Comparison of ENCODE assay signal across 22 cellular contexts in genomic region chr4:174279433-174279832, GRCh38.
"Had no signal": no experiment of that assay in that cellular context is flagged by ENCODE, and none has a peak within 500 bp of the region (broad histone marks: within the 10 kb centered on the region; RNA-seq: fewer than 3 reads in every experiment).

No MANE protein-coding gene starts in this region.

- H3K4me1 ChIP-seq: foreskin keratinocyte had no signal

- H3K4me3 ChIP-seq: lung, psoas muscle, right lobe of liver, suprapubic skin, thyroid gland, uterus had no signal

- H3K4me3 Mint-ChIP-seq: endodermal cell; stimulated activated effector memory CD8-positive, alpha-beta T cell treated with anti-CD3 and anti-CD28 coated beads, Interleukin-12 subunit alpha, Interleukin-12 subunit beta, amount 100 ng/mL, for 72 hours; type B pancreatic cell had no signal

- H3K27ac Mint-ChIP-seq: endodermal cell, nephron, type B pancreatic cell had no signal

- H3K27me3 Mint-ChIP-seq: type B pancreatic cell had no signal

- H3K9me3 ChIP-seq: psoas muscle, right lobe of liver, suprapubic skin, thyroid gland, uterus had no signal

- DNase-seq: effector CD4-positive, alpha-beta T cell; endodermal cell; erythroblast; foreskin keratinocyte; left colon; left ventricle myocardium superior; mesenchymal stem cell; midbrain; psoas muscle; retina; right lobe of liver; stimulated activated CD4-positive, alpha-beta T cell treated with anti-CD3 and anti-CD28 coated beads, Interleukin-4, amount 100 ng/mL, for 1 hour; stimulated activated CD8-positive, alpha-beta memory T cell treated with anti-CD3 and anti-CD28 coated beads, Interleukin-4, amount 100 ng/mL, for 48 hours; stimulated activated naive CD8-positive, alpha-beta T cell treated with anti-CD3 and anti-CD28 coated beads, Interleukin-15, Interleukin-2, amounts not matched to agents 100 U/mL and 50 U/mL, for 24 hours; thyroid gland; uterus had no signal

- H3K27ac ChIP-seq: foreskin keratinocyte, psoas muscle, right lobe of liver, suprapubic skin, thyroid gland, uterus had no signal

- H3K36me3 ChIP-seq: right lobe of liver, suprapubic skin, thyroid gland, uterus had no signal

- H3K27me3 ChIP-seq: foreskin keratinocyte, right lobe of liver, suprapubic skin, thyroid gland, uterus had no signal

- FAIRE-seq: endothelial cell of umbilical vein had no signal

- H3K9me3 Mint-ChIP-seq: endodermal cell; stimulated activated effector memory CD8-positive, alpha-beta T cell treated with anti-CD3 and anti-CD28 coated beads, Interleukin-12 subunit alpha, Interleukin-12 subunit beta, amount 100 ng/mL, for 72 hours; type B pancreatic cell had no signal

- ATAC-seq: foreskin keratinocyte; left colon; left ventricle myocardium superior; psoas muscle; right lobe of liver; stimulated activated effector memory CD8-positive, alpha-beta T cell treated with anti-CD3 and anti-CD28 coated beads, Interleukin-12 subunit alpha, Interleukin-12 subunit beta, amount 100 ng/mL, for 72 hours; stimulated activated naive CD8-positive, alpha-beta T cell treated with anti-CD3 and anti-CD28 coated beads, Interleukin-15, Interleukin-2, amounts not matched to agents 100 U/mL and 50 U/mL, for 24 hours had no signal
